Comparison of ENCODE assay signal across 1 cellular context in the genomic region with DNA sequence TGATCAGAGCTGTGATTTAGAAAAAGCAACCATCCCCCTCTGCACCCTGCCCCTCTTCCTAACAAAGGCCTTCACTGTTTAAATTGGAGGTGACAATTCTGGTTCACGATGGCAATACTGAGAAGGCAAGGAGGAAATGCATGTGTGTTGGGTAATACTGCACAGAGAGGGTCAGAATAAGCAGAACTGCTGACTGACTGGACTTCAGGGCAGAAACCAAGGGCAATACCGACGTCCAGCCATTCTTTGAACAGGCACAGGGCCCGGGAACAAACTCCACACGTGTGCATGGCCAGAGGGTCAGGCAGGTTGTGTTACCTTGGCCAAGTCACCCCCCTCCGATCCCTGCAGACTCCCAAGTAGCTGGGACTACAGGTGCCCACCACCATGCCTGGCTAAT.
TF ChIP-seq lines count a peak whose summit lies in the region.

No MANE protein-coding gene starts in this region.

TF ChIP-seq in HepG2, 621 proteins besides CTCF, POLR2A, EP300 and RAD21:
- no peak for TF ChIP-seq CC2D1A (CRISPR knock-in tag; IDR thresholded peaks at IDR 0.05)
- peak; percentile 37; the same call in 1 of the 2 replicates for TF ChIP-seq KDM1A (CRISPR knock-in tag; IDR thresholded peaks at IDR 0.05)
- TF ChIP-seq GFI1 (CRISPR knock-in tag; IDR thresholded peaks at IDR 0.05; ENCODE audit: borderline replicate concordance): 0 out of 2 replicates have a peak, but pooled peaks have one; percentile 23
- peak; percentile 17; the same call in 1 of the 2 replicates for TF ChIP-seq ZNF460 (CRISPR knock-in tag; IDR thresholded peaks at IDR 0.05; ENCODE audit: borderline replicate concordance)
- no peak for TF ChIP-seq SOX6 (IDR thresholded peaks at IDR 0.05)
- peak; percentile 56 for TF ChIP-seq SOX6 (CRISPR knock-in tag; IDR thresholded peaks at IDR 0.05)
- TF ChIP-seq SOX13 (IDR thresholded peaks at IDR 0.05): no peak
- TF ChIP-seq SOX13 (CRISPR knock-in tag; conservative IDR thresholded peaks at IDR 0.05 in 1 of 2, IDR thresholded peaks at IDR 0.05 in 1 of 2): 0 out of 4 replicates have a peak, but pooled peaks of 1 of the 2 experiments have one; percentile 6
- no peak for TF ChIP-seq ZNF543 (CRISPR knock-in tag; IDR thresholded peaks at IDR 0.05)
- TF ChIP-seq YEATS4 (CRISPR knock-in tag; IDR thresholded peaks at IDR 0.05; ENCODE audit: borderline replicate concordance): peak; percentile 44; the same call in 1 of the 2 replicates
- TF ChIP-seq, protein P1, sequence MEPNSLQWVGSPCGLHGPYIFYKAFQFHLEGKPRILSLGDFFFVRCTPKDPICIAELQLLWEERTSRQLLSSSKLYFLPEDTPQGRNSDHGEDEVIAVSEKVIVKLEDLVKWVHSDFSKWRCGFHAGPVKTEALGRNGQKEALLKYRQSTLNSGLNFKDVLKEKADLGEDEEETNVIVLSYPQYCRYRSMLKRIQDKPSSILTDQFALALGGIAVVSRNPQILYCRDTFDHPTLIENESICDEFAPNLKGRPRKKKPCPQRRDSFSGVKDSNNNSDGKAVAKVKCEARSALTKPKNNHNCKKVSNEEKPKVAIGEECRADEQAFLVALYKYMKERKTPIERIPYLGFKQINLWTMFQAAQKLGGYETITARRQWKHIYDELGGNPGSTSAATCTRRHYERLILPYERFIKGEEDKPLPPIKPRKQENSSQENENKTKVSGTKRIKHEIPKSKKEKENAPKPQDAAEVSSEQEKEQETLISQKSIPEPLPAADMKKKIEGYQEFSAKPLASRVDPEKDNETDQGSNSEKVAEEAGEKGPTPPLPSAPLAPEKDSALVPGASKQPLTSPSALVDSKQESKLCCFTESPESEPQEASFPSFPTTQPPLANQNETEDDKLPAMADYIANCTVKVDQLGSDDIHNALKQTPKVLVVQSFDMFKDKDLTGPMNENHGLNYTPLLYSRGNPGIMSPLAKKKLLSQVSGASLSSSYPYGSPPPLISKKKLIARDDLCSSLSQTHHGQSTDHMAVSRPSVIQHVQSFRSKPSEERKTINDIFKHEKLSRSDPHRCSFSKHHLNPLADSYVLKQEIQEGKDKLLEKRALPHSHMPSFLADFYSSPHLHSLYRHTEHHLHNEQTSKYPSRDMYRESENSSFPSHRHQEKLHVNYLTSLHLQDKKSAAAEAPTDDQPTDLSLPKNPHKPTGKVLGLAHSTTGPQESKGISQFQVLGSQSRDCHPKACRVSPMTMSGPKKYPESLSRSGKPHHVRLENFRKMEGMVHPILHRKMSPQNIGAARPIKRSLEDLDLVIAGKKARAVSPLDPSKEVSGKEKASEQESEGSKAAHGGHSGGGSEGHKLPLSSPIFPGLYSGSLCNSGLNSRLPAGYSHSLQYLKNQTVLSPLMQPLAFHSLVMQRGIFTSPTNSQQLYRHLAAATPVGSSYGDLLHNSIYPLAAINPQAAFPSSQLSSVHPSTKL (CRISPR knock-in tag; IDR thresholded peaks at IDR 0.05): peak; percentile 29; the same call in 1 of the 2 replicates
- TF ChIP-seq ZNF839 (CRISPR knock-in tag; IDR thresholded peaks at IDR 0.05; ENCODE audit: borderline replicate concordance): no peak
- TF ChIP-seq CEBPB (IDR thresholded peaks at IDR 0.05; ENCODE audit: borderline replicate concordance, low read depth, low read length): peak; percentile 65; the same call in 1 of the 2 replicates
- TF ChIP-seq HOXA3 (CRISPR knock-in tag; IDR thresholded peaks at IDR 0.05): peak; percentile 30; the same call in 1 of the 2 replicates
- TF ChIP-seq, protein P2, sequence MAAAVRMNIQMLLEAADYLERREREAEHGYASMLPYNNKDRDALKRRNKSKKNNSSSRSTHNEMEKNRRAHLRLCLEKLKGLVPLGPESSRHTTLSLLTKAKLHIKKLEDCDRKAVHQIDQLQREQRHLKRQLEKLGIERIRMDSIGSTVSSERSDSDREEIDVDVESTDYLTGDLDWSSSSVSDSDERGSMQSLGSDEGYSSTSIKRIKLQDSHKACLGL (CRISPR knock-in tag; IDR thresholded peaks at IDR 0.05): no peak
- no peak for TF ChIP-seq NFE2L2 (IDR thresholded peaks at IDR 0.05; ENCODE audit: low read length)
- no peak for TF ChIP-seq SP5 (CRISPR knock-in tag; IDR thresholded peaks at IDR 0.05; ENCODE audit: borderline replicate concordance, low read depth)
- peak; percentile 74 for TF ChIP-seq CEBPG (CRISPR knock-in tag; IDR thresholded peaks at IDR 0.05)
- TF ChIP-seq, protein P3, sequence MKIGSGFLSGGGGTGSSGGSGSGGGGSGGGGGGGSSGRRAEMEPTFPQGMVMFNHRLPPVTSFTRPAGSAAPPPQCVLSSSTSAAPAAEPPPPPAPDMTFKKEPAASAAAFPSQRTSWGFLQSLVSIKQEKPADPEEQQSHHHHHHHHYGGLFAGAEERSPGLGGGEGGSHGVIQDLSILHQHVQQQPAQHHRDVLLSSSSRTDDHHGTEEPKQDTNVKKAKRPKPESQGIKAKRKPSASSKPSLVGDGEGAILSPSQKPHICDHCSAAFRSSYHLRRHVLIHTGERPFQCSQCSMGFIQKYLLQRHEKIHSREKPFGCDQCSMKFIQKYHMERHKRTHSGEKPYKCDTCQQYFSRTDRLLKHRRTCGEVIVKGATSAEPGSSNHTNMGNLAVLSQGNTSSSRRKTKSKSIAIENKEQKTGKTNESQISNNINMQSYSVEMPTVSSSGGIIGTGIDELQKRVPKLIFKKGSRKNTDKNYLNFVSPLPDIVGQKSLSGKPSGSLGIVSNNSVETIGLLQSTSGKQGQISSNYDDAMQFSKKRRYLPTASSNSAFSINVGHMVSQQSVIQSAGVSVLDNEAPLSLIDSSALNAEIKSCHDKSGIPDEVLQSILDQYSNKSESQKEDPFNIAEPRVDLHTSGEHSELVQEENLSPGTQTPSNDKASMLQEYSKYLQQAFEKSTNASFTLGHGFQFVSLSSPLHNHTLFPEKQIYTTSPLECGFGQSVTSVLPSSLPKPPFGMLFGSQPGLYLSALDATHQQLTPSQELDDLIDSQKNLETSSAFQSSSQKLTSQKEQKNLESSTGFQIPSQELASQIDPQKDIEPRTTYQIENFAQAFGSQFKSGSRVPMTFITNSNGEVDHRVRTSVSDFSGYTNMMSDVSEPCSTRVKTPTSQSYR (CRISPR knock-in tag; IDR thresholded peaks at IDR 0.05; ENCODE audit: borderline replicate concordance): peak; percentile 51; the same call in 1 of the 2 replicates
- TF ChIP-seq SP4 (CRISPR knock-in tag; IDR thresholded peaks at IDR 0.05): 0 out of 2 replicates have a peak, but pooled peaks have one; percentile 21
- TF ChIP-seq RFX5 (IDR thresholded peaks at IDR 0.05; ENCODE audit: low read depth, low read length): no peak
- no peak for TF ChIP-seq GPN1 (CRISPR knock-in tag; IDR thresholded peaks at IDR 0.05; ENCODE audit: borderline replicate concordance)
- peak; percentile 54 for TF ChIP-seq ELF3 (CRISPR knock-in tag; IDR thresholded peaks at IDR 0.05)
- peak; percentile 28; the same call in 1 of the 2 replicates for TF ChIP-seq ESRRA (CRISPR knock-in tag; IDR thresholded peaks at IDR 0.05; ENCODE audit: low read depth)
- 0 out of 2 replicates have a peak, but pooled peaks have one; percentile 22 for TF ChIP-seq ZMYM3 (CRISPR knock-in tag; IDR thresholded peaks at IDR 0.05)
- TF ChIP-seq HNF4A (CRISPR knock-in tag; IDR thresholded peaks at IDR 0.05): peak; percentile 62
- TF ChIP-seq, protein P4, sequence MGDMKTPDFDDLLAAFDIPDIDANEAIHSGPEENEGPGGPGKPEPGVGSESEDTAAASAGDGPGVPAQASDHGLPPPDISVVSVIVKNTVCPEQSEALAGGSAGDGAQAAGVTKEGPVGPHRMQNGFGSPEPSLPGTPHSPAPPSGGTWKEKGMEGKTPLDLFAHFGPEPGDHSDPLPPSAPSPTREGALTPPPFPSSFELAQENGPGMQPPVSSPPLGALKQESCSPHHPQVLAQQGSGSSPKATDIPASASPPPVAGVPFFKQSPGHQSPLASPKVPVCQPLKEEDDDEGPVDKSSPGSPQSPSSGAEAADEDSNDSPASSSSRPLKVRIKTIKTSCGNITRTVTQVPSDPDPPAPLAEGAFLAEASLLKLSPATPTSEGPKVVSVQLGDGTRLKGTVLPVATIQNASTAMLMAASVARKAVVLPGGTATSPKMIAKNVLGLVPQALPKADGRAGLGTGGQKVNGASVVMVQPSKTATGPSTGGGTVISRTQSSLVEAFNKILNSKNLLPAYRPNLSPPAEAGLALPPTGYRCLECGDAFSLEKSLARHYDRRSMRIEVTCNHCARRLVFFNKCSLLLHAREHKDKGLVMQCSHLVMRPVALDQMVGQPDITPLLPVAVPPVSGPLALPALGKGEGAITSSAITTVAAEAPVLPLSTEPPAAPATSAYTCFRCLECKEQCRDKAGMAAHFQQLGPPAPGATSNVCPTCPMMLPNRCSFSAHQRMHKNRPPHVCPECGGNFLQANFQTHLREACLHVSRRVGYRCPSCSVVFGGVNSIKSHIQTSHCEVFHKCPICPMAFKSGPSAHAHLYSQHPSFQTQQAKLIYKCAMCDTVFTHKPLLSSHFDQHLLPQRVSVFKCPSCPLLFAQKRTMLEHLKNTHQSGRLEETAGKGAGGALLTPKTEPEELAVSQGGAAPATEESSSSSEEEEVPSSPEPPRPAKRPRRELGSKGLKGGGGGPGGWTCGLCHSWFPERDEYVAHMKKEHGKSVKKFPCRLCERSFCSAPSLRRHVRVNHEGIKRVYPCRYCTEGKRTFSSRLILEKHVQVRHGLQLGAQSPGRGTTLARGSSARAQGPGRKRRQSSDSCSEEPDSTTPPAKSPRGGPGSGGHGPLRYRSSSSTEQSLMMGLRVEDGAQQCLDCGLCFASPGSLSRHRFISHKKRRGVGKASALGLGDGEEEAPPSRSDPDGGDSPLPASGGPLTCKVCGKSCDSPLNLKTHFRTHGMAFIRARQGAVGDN (CRISPR knock-in tag; IDR thresholded peaks at IDR 0.05): peak; percentile 29
- TF ChIP-seq POLR2G (IDR thresholded peaks at IDR 0.05; ENCODE audit: low read depth, low read length): no peak
- TF ChIP-seq RARA (CRISPR knock-in tag; IDR thresholded peaks at IDR 0.05): 0 out of 2 replicates have a peak, but pooled peaks have one; percentile 19
- peak; percentile 89 for TF ChIP-seq ZNF768 (CRISPR knock-in tag; IDR thresholded peaks at IDR 0.05)
- TF ChIP-seq ZBTB7B (CRISPR knock-in tag; IDR thresholded peaks at IDR 0.05): 0 out of 2 replicates have a peak, but pooled peaks have one; percentile 35
- TF ChIP-seq MAFK (conservative IDR thresholded peaks at IDR 0.05 in 1 of 2, IDR thresholded peaks at IDR 0.05 in 1 of 2; ENCODE audit: low read length in 2 of 2): 0 out of 4 replicates have a peak, but pooled peaks of 1 of the 2 experiments have one; percentile 1
- TF ChIP-seq SALL1 (CRISPR knock-in tag; IDR thresholded peaks at IDR 0.05): peak; percentile 35; the same call in 1 of the 2 replicates
